Comparison of ENCODE assay signal across 1 cellular context in genomic region chr2:158970522-158970855, GRCh38.
TF ChIP-seq lines count a peak whose summit lies in the region.

No MANE protein-coding gene starts in this region.

TF ChIP-seq in HepG2, 621 proteins besides CTCF, POLR2A, EP300 and RAD21:
- no peak for TF ChIP-seq ZNF800 (CRISPR knock-in tag; IDR thresholded peaks at IDR 0.05)
- no peak for TF ChIP-seq MXD1 (CRISPR knock-in tag; IDR thresholded peaks at IDR 0.05)
- no peak for TF ChIP-seq DMAP1 (CRISPR knock-in tag; IDR thresholded peaks at IDR 0.05)
- TF ChIP-seq KDM5B (CRISPR knock-in tag; IDR thresholded peaks at IDR 0.05; ENCODE audit: borderline replicate concordance) = no peak
- TF ChIP-seq HOXA3 (CRISPR knock-in tag; IDR thresholded peaks at IDR 0.05) = no peak
- TF ChIP-seq TCF7L2 (IDR thresholded peaks at IDR 0.05; ENCODE audit: low read depth, low read length) = no peak
- no peak for TF ChIP-seq ZSCAN9 (CRISPR knock-in tag; IDR thresholded peaks at IDR 0.05; ENCODE audit: borderline replicate concordance)
- TF ChIP-seq DPF2 (CRISPR knock-in tag; IDR thresholded peaks at IDR 0.05; ENCODE audit: borderline replicate concordance, low read depth) = no peak
- no peak for TF ChIP-seq CBX1 (IDR thresholded peaks at IDR 0.05; ENCODE audit: low read depth)
- no peak for TF ChIP-seq ZNF841 (CRISPR knock-in tag; IDR thresholded peaks at IDR 0.05; ENCODE audit: borderline replicate concordance)
- TF ChIP-seq RFXAP (CRISPR knock-in tag; IDR thresholded peaks at IDR 0.05; ENCODE audit: borderline replicate concordance) = no peak
- no peak for TF ChIP-seq SPEN (CRISPR knock-in tag; IDR thresholded peaks at IDR 0.05; ENCODE audit: low read depth)
- TF ChIP-seq ZNF543 (CRISPR knock-in tag; IDR thresholded peaks at IDR 0.05) = no peak
- TF ChIP-seq NRL (CRISPR knock-in tag; IDR thresholded peaks at IDR 0.05; ENCODE audit: borderline replicate concordance) = no peak
- no peak for TF ChIP-seq ZBTB3 (CRISPR knock-in tag; IDR thresholded peaks at IDR 0.05; ENCODE audit: borderline replicate concordance, low read depth)
- TF ChIP-seq TBX2 (CRISPR knock-in tag; IDR thresholded peaks at IDR 0.05; ENCODE audit: borderline replicate concordance) = no peak
- TF ChIP-seq ZSCAN21 (CRISPR knock-in tag; IDR thresholded peaks at IDR 0.05; ENCODE audit: borderline replicate concordance) = no peak
- TF ChIP-seq ZNF326 (CRISPR knock-in tag; IDR thresholded peaks at IDR 0.05; ENCODE audit: borderline replicate concordance) = no peak
- TF ChIP-seq KLF15 (CRISPR knock-in tag; IDR thresholded peaks at IDR 0.05; ENCODE audit: borderline replicate concordance) = no peak
